ENCODE assay signal across 19 cellular contexts in genomic region chr4:61411241-61411640, GRCh38.
DNase-seq lines count a peak whose midpoint lies in the region; ATAC-seq and TF ChIP-seq lines count a peak whose summit lies in the region.
"Had no signal": no experiment of that assay in that cellular context is flagged by ENCODE, and none has a peak within 500 bp of the region (broad histone marks: within the 10 kb centered on the region; RNA-seq: fewer than 3 reads in every experiment).

No MANE protein-coding gene starts in this region.

- peak overlapping the region; percentile 41 for H2AFZ ChIP-seq in SU-DHL-6 (ENCODE audit: low read depth, low read length, severe bottlenecking)

- H3K9me3 ChIP-seq in SU-DHL-6 (ENCODE audit: insufficient read depth, low read length), result no peaks in the 10 kb centered on the region
- H3K9me3 ChIP-seq: A549; BLaER1 treated with 17β-estradiol and CSF1 and Interleukin-3, amounts not matched to agents 10 nM and 100 nM; Caco-2 had no signal

- TF ChIP-seq CTCF in SU-DHL-6 (IDR thresholded peaks at IDR 0.05; ENCODE audit: insufficient read depth, low read length, poor library complexity, severe bottlenecking) (no peak), cardiac fibroblast (IDR thresholded peaks at IDR 0.05; ENCODE audit: low read depth, low read length) (no peak), fibroblast of mammary gland (conservative IDR thresholded peaks at IDR 0.05; ENCODE audit: control insufficient read depth, insufficient read depth, low read depth, low read length) (no peak)

- H3K4me2 ChIP-seq in SU-DHL-6 (ENCODE audit: low read depth, low read length, poor library complexity, severe bottlenecking), result no peak overlapping the region
- H3K4me2 ChIP-seq: A549; BLaER1 treated with 17β-estradiol and CSF1 and Interleukin-3, amounts not matched to agents 10 nM and 100 nM had no signal

- H3K9me2 ChIP-seq in SU-DHL-6 (replicated peaks; ENCODE audit: insufficient read depth, low read length), result no peaks in the 10 kb centered on the region

- no peaks in the 10 kb centered on the region for H3K36me3 ChIP-seq in SU-DHL-6 (ENCODE audit: low read length)
- H3K36me3 ChIP-seq: BLaER1 treated with 17β-estradiol and CSF1 and Interleukin-3, amounts not matched to agents 10 nM and 100 nM had no signal

- ATAC-seq in HG02610 (IDR thresholded peaks at IDR 0.05; ENCODE audit: unreplicated experiment) (no peak), HG03460 (IDR thresholded peaks at IDR 0.05; ENCODE audit: unreplicated experiment) (no peak)
- ATAC-seq: A549; CD8-positive, alpha-beta T cell had no signal

- no peaks in the 10 kb centered on the region for H3K79me2 ChIP-seq in SU-DHL-6 (ENCODE audit: insufficient read depth, low read length)

- no peaks in the 10 kb centered on the region for H4K20me1 ChIP-seq in SU-DHL-6 (ENCODE audit: low read depth, low read length)
- H4K20me1 ChIP-seq: BLaER1 treated with 17β-estradiol and CSF1 and Interleukin-3, amounts not matched to agents 10 nM and 100 nM had no signal

- H3K9ac ChIP-seq in SU-DHL-6 (ENCODE audit: low read length), result no peak overlapping the region
- H3K9ac ChIP-seq: BLaER1 treated with 17β-estradiol and CSF1 and Interleukin-3, amounts not matched to agents 10 nM and 100 nM had no signal

- peak; percentile 5 for DNase-seq in NCI-H226
- peak; percentile 31 to 49 for DNase-seq in cardiac fibroblast (ENCODE audit: low read depth in 2 of 2)
- peak; percentile 10 for DNase-seq in fibroblast of mammary gland (ENCODE audit: low read depth)
- DNase-seq in NCI-H2196 (lab: John Stamatoyannopoulos, UW; ENCODE audit: unreplicated experiment), result no peak
- DNase-seq in stimulated activated naive CD4-positive, alpha-beta T cell treated with Interleukin-2 at 50 U/mL for 16 hours (lab: John Stamatoyannopoulos, UW), result no peak
- DNase-seq: AML-193; Caco-2; Calu3; CD4-positive, alpha-beta T cell; CD8-positive, alpha-beta T cell; DMS79 treated with DMSO at 0.1 percent for 48 hours; GF-D8 had no signal

- H3K4me3 ChIP-seq in SU-DHL-6 (ENCODE audit: insufficient read depth, low read length, poor library complexity, severe bottlenecking) (no peak overlapping the region), cardiac fibroblast (replicated peaks in 1 of 2; ENCODE audit: low read depth in 2 of 2, low read length in 2 of 2) (no peak overlapping the region), fibroblast of mammary gland (ENCODE audit: control insufficient read depth, low read depth, low read length) (no peak overlapping the region)
- H3K4me3 ChIP-seq: A549; BLaER1 treated with 17β-estradiol and CSF1 and Interleukin-3, amounts not matched to agents 10 nM and 100 nM had no signal

- H3K27ac ChIP-seq in SU-DHL-6 (ENCODE audit: low read depth, low read length), result no peak overlapping the region
- H3K27ac ChIP-seq: 22Rv1; A549; BLaER1 treated with 17β-estradiol and CSF1 and Interleukin-3, amounts not matched to agents 10 nM and 100 nM; C4-2B had no signal

- H3K27me3 ChIP-seq in SU-DHL-6 (ENCODE audit: low read length), result no peaks in the 10 kb centered on the region
- H3K27me3 ChIP-seq: BLaER1 treated with 17β-estradiol and CSF1 and Interleukin-3, amounts not matched to agents 10 nM and 100 nM had no signal

- H3F3A ChIP-seq in SU-DHL-6 (ENCODE audit: insufficient read depth), result no peaks in the 10 kb centered on the region

Comparison
In these comparisons a context has a peak if more than half of its experiments do, and no peak if none do; other contexts are left out.
1. DNase-seq: peak in NCI-H226 (single experiment), cardiac fibroblast (2 of 2) and fibroblast of mammary gland (single experiment); none in NCI-H2196 (single experiment) and stimulated activated naive CD4-positive, alpha-beta T cell treated with Interleukin-2 at 50 U/mL for 16 hours (single experiment).